19 cellular contexts compared by ENCODE assay signal in genomic region chr5:5404376-5404775, GRCh38.
"Had no signal": no experiment of that assay in that cellular context is flagged by ENCODE, and none has a peak within 500 bp of the region (broad histone marks: within the 10 kb centered on the region; RNA-seq: fewer than 3 reads in every experiment).

No MANE protein-coding gene starts in this region.

- ATAC-seq: esophagus mucosa; gastrocnemius medialis; mucosa of descending colon; naive thymus-derived CD4-positive, alpha-beta T cell; psoas muscle; right cardiac atrium; stimulated activated memory B cell treated with anti-CD40 and anti-IgM and Interleukin-4, amounts not matched to agents 10 μg/mL and 1 μg/mL and 100 μg/mL, for 72 hours; stimulated activated naive CD8-positive, alpha-beta T cell treated with anti-CD3 and anti-CD28 coated beads, Interleukin-15, Interleukin-2, amounts not matched to agents 100 U/mL and 50 U/mL, for 24 hours had no signal

- DNase-seq: colonic mucosa; effector CD8-positive, alpha-beta T cell; endodermal cell; foreskin fibroblast; gastrocnemius medialis; head of caudate nucleus; mucosa of descending colon; naive thymus-derived CD4-positive, alpha-beta T cell; psoas muscle; right cardiac atrium; sigmoid colon; spleen; stimulated activated CD4-positive, alpha-beta T cell treated with anti-CD3 and anti-CD28 coated beads, Interleukin-4, amount 100 ng/mL, for 4 hours; stimulated activated naive CD8-positive, alpha-beta T cell treated with anti-CD3 and anti-CD28 coated beads, Interleukin-15, Interleukin-2, amounts not matched to agents 100 U/mL and 50 U/mL, for 24 hours; substantia nigra; testis; tibial artery had no signal
